In genomic region chr7:103347507-103348267, GRCh38 we compare ENCODE assay signal across 1 cellular context.
A peak's percentile ranks its signal among the peaks of the same experiment; 100 is the strongest.
TF ChIP-seq lines count a peak whose summit lies in the region.

Gene PSMC2, plus strand, starts transcription at chr7:103347643. Its CDS starts 69 bp downstream, at chr7:103347712.

TF ChIP-seq in HepG2, 621 proteins besides CTCF, POLR2A, EP300 and RAD21 (continued from another document and continues in another):
- TF ChIP-seq PLSCR1 (CRISPR knock-in tag; IDR thresholded peaks at IDR 0.05; ENCODE audit: borderline replicate concordance) (no peak), ZNF317 (CRISPR knock-in tag; IDR thresholded peaks at IDR 0.05) (no peak), ZNF121 (CRISPR knock-in tag; IDR thresholded peaks at IDR 0.05) (no peak), ZBTB26 (CRISPR knock-in tag; IDR thresholded peaks at IDR 0.05; ENCODE audit: borderline replicate concordance) (peak; percentile 57; the same call in 1 of the 2 replicates), KLF11 (CRISPR knock-in tag; IDR thresholded peaks at IDR 0.05) (no peak), CERS6 (CRISPR knock-in tag; IDR thresholded peaks at IDR 0.05) (no peak), HDAC1 (CRISPR knock-in tag; IDR thresholded peaks at IDR 0.05) (peak; percentile 91), KDM1A (CRISPR knock-in tag; IDR thresholded peaks at IDR 0.05) (no peak), NKX3-1 (CRISPR knock-in tag; IDR thresholded peaks at IDR 0.05) (no peak), MEF2D (CRISPR knock-in tag; IDR thresholded peaks at IDR 0.05) (no peak), ZFP1 (CRISPR knock-in tag; IDR thresholded peaks at IDR 0.05) (no peak), SKI (IDR thresholded peaks at IDR 0.05; ENCODE audit: partially characterized antibody) (no peak), ZNF556 (CRISPR knock-in tag; IDR thresholded peaks at IDR 0.05; ENCODE audit: borderline replicate concordance) (peak; percentile 62; the same call in 1 of the 2 replicates), ZC3H4 (CRISPR knock-in tag; IDR thresholded peaks at IDR 0.05; ENCODE audit: borderline replicate concordance) (no peak), ZNF383 (CRISPR knock-in tag; IDR thresholded peaks at IDR 0.05; ENCODE audit: borderline replicate concordance) (no peak), NR3C1 (CRISPR knock-in tag; IDR thresholded peaks at IDR 0.05) (no peak), NR2F6 (IDR thresholded peaks at IDR 0.05) (peak; percentile 24; the same call in 1 of the 2 replicates), NR2F6 (CRISPR knock-in tag; IDR thresholded peaks at IDR 0.05) (no peak), EZH2 (conservative IDR thresholded peaks at IDR 0.05; ENCODE audit: low read depth, low read length) (no peak), ZNF576 (CRISPR knock-in tag; IDR thresholded peaks at IDR 0.05) (no peak), NR2F1 (CRISPR knock-in tag; IDR thresholded peaks at IDR 0.05) (0 out of 4 replicates have a peak, but pooled peaks of 1 of the 2 experiments have one; percentile 11), NFE2 (CRISPR knock-in tag; IDR thresholded peaks at IDR 0.05) (no peak), ZMAT3 (CRISPR knock-in tag; conservative IDR thresholded peaks at IDR 0.05) (no peak), ZBTB10 (CRISPR knock-in tag; IDR thresholded peaks at IDR 0.05; ENCODE audit: borderline replicate concordance) (no peak), ZNF333 (CRISPR knock-in tag; IDR thresholded peaks at IDR 0.05; ENCODE audit: borderline replicate concordance) (no peak), ZNF567 (CRISPR knock-in tag; IDR thresholded peaks at IDR 0.05; ENCODE audit: borderline replicate concordance) (no peak), BRCA1 (CRISPR knock-in tag; IDR thresholded peaks at IDR 0.05) (no peak), TCF12 (IDR thresholded peaks at IDR 0.05) (no peak), TCF12 (CRISPR knock-in tag; IDR thresholded peaks at IDR 0.05) (no peak), FOXJ3 (CRISPR knock-in tag; IDR thresholded peaks at IDR 0.05; ENCODE audit: borderline replicate concordance) (no peak), MXD1 (CRISPR knock-in tag; IDR thresholded peaks at IDR 0.05) (no peak), ZBTB37 (CRISPR knock-in tag; IDR thresholded peaks at IDR 0.05) (no peak), ZNF451 (CRISPR knock-in tag; IDR thresholded peaks at IDR 0.05) (no peak), POLR2AphosphoS2 (IDR thresholded peaks at IDR 0.05; ENCODE audit: low read depth, low read length) (no peak), SRF (IDR thresholded peaks at IDR 0.05; ENCODE audit: low read depth, low read length) (peak; percentile 53; the same call in 1 of the 2 replicates), DR1 (CRISPR knock-in tag; IDR thresholded peaks at IDR 0.05) (no peak), ZNF619 (CRISPR knock-in tag; IDR thresholded peaks at IDR 0.05) (no peak), IRX3 (CRISPR knock-in tag; IDR thresholded peaks at IDR 0.05; ENCODE audit: borderline replicate concordance, low read depth) (no peak), NONO (IDR thresholded peaks at IDR 0.05) (no peak), NONO (CRISPR knock-in tag; conservative IDR thresholded peaks at IDR 0.05) (no peak), ZXDC (CRISPR knock-in tag; IDR thresholded peaks at IDR 0.05) (no peak), GLMP (CRISPR knock-in tag; IDR thresholded peaks at IDR 0.05; ENCODE audit: borderline replicate concordance) (no peak), ZIK1 (CRISPR knock-in tag; IDR thresholded peaks at IDR 0.05; ENCODE audit: borderline replicate concordance, low read depth) (no peak), ATF5 (CRISPR knock-in tag; IDR thresholded peaks at IDR 0.05; ENCODE audit: low read depth) (0 out of 2 replicates have a peak, but pooled peaks have one; percentile 39), YEATS4 (CRISPR knock-in tag; IDR thresholded peaks at IDR 0.05; ENCODE audit: borderline replicate concordance) (peak; percentile 92), ERF (CRISPR knock-in tag; IDR thresholded peaks at IDR 0.05) (peak; percentile 44; the same call in 1 of the 2 replicates), FLYWCH1 (CRISPR knock-in tag; IDR thresholded peaks at IDR 0.05) (no peak), SP1 (IDR thresholded peaks at IDR 0.05) (no peak), SP1 (CRISPR knock-in tag; IDR thresholded peaks at IDR 0.05) (peak; percentile 49), ZNF710 (CRISPR knock-in tag; IDR thresholded peaks at IDR 0.05; ENCODE audit: borderline replicate concordance) (no peak), SNAPC5 (CRISPR knock-in tag; IDR thresholded peaks at IDR 0.05; ENCODE audit: borderline replicate concordance) (no peak), ZNF639 (CRISPR knock-in tag; conservative IDR thresholded peaks at IDR 0.05) (no peak; the same call in 1 of the 2 replicates), NR2C2 (CRISPR knock-in tag; IDR thresholded peaks at IDR 0.05; ENCODE audit: borderline replicate concordance) (peak; percentile 94), SMAD9 (CRISPR knock-in tag; IDR thresholded peaks at IDR 0.05) (no peak)
